Comparison of ENCODE assay signal across 8 cellular contexts in the genomic region with DNA sequence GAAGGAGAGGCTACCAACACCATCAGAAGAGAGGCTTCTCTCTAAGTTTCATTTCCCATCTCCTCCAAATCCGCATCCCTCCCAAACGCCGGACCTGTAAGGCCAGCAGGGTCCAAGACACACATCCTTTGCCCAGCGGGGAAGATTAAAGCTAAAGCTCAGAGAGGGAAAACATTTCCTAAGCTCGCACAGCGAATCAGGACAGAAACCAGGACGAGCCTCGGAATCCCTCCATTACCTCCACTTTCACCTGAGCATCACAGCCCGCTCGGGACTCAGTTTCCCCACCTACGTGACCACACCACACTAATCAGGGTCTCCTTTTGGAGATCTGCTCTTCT.
DNase-seq lines count a peak whose midpoint lies in the region; ATAC-seq lines count a peak whose summit lies in the region.

No MANE protein-coding gene starts in this region.

- peak; percentile 65 for DNase-seq in OCI-M1 (lab: John Stamatoyannopoulos, UW)
- DNase-seq in epithelial cell of prostate (ENCODE audit: low read depth, low spot score), result no peak
- peak; percentile 28 for DNase-seq in pons (ENCODE audit: low spot score)
- DNase-seq in activated CD8-positive, alpha-beta memory T cell treated with anti-CD3 and anti-CD28 coated beads for 24 hours, result no peak
- DNase-seq in NCI-H1417 (lab: John Stamatoyannopoulos, UW), result no peak

- ATAC-seq in HG03439 (IDR thresholded peaks at IDR 0.05; ENCODE audit: unreplicated experiment), result no peak
- ATAC-seq in HG03354 (IDR thresholded peaks at IDR 0.05; ENCODE audit: poor library complexity, severe bottlenecking, unreplicated experiment), result no peak

- no peaks in the 10 kb centered on the region for H3K9me3 ChIP-seq in ES-I3 (ENCODE audit: control insufficient read depth, insufficient read depth, low read length)

- peak overlapping the region; percentile 72 for H3K27ac ChIP-seq in epithelial cell of prostate

- H3K9ac ChIP-seq in ES-I3 (ENCODE audit: low read depth, low read length), result peak overlapping the region; percentile 79

- H3K4me1 ChIP-seq in ES-I3 (ENCODE audit: insufficient read depth, low read length), result peaks cover 12% of the 10 kb centered on the region; the same call in 1 of the 2 replicates

- no peaks in the 10 kb centered on the region for H3K36me3 ChIP-seq in ES-I3 (ENCODE audit: insufficient read depth, low read length)

Comparison
In these comparisons a context has a peak if more than half of its experiments do, and no peak if none do; other contexts are left out.
1. DNase-seq: peak in OCI-M1 (single experiment) and pons (single experiment); none in epithelial cell of prostate (single experiment), activated CD8-positive, alpha-beta memory T cell treated with anti-CD3 and anti-CD28 coated beads for 24 hours (single experiment) and NCI-H1417 (0 of 3).